Comparison of ENCODE assay signal across 26 cellular contexts in the genomic region with DNA sequence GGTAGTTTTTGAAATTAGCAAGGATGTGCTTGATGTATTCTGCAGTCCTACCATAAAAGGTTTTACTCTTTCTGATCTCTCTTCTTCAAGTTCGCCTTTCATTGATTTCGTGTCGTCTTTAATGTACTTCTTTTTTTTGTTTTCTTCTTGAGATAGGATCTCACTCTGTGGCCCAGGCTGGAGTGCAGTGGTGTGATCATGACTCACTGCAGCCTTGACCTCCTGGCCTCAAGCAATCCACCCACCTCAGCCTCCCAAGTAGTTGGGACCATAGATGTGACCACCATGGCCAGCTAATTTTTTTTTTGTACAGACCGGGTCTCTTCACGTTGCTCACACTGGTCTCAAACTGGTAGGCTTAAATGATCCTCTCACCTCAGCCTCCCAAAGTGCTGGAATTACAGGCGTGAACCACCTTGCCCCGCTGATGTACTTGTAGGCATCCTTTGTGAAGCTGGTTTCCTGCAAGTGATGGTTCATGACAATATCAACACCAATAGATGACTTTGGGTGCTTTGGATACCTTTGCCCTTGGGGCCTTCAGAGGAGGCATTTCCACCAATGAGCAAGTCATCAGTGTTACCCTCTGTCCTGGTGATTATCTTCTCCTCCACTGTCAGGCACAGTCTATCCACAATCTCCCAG. TPM values are rescaled to one million over a fixed set of nuclear protein-coding genes. Genes with fewer than 3 reads are reported as not detected.
A peak's percentile ranks its signal among the peaks of the same experiment; 100 is the strongest.
DNase-seq lines count a peak whose midpoint lies in the region; ATAC-seq, FAIRE-seq and TF ChIP-seq lines count a peak whose summit lies in the region.
"Had no signal": no experiment of that assay in that cellular context is flagged by ENCODE, and none has a peak within 500 bp of the region (broad histone marks: within the 10 kb centered on the region; RNA-seq: fewer than 3 reads in every experiment).

No MANE protein-coding gene starts in this region.

- no peaks in the 10 kb centered on the region for H3K79me2 ChIP-seq in endothelial cell of umbilical vein (ENCODE audit: control insufficient read depth, insufficient read depth, low read length)

- intact Hi-C loops in endothelial cell of umbilical vein (cut with micrococcal nuclease) = no loop called here

- H3K4me3 ChIP-seq in SJSA1 = no peak overlapping the region
- no peak overlapping the region for H3K4me3 ChIP-seq in endothelial cell of umbilical vein (replicated peaks in 1 of 3; ENCODE audit: insufficient read depth in 1 of 3, low read depth in 1 of 3, low read length in 3 of 3)
- no peak overlapping the region for H3K4me3 ChIP-seq in upper lobe of left lung
- H3K4me3 ChIP-seq: A549; BLaER1 treated with 17β-estradiol and CSF1 and Interleukin-3, amounts not matched to agents 10 nM and 100 nM; GM23338 had no signal

- DNase-seq in HFFc6 (no peak), SJSA1 (ENCODE audit: low read depth in 1 of 2, low spot score in 2 of 2) (peak in 1 of 2 experiments; percentile 28), endothelial cell of umbilical vein (ENCODE audit: low read depth, low spot score) (no peak), upper lobe of left lung (no peak)
- DNase-seq: 8988T; ACHN; BE2C; CD4-positive, alpha-beta T cell; CD8-positive, alpha-beta memory T cell; DMS 273 treated with DMSO at 0.1 percent for 48 hours; DMS79; GF-D8; H9 had no signal

- no peaks in the 10 kb centered on the region for H3K9me1 ChIP-seq in endothelial cell of umbilical vein (replicated peaks; ENCODE audit: control insufficient read depth, extremely low read depth, insufficient read depth, low read length)

- no peak overlapping the region for H2AFZ ChIP-seq in endothelial cell of umbilical vein (ENCODE audit: low read depth, low read length)
- H2AFZ ChIP-seq: GM23338 had no signal

- H3K4me1 Mint-ChIP-seq in HFFc6 (ENCODE audit: low read depth) = peaks cover 61% of the 10 kb centered on the region
- H3K4me1 Mint-ChIP-seq: CD8-positive, alpha-beta memory T cell; GM23338; H9 had no signal

- POLR2A ChIA-PET in endothelial cell of umbilical vein (lab: Charles Lee) = no interaction called here

- H3K36me3 Mint-ChIP-seq in HFFc6 (ENCODE audit: low read depth) = 0 out of 2 replicates have a peak, but pooled peaks cover 4% of the 10 kb centered on the region

- dilution Hi-C loops in endothelial cell of umbilical vein (cut with MboI; ENCODE audit: extremely low pct_ligation_motif_present, low sequenced_read_pairs) = no loop called here

- H3K4me2 ChIP-seq in endothelial cell of umbilical vein (ENCODE audit: insufficient read depth, low read length) = no peak overlapping the region
- H3K4me2 ChIP-seq: A549, GM23338 had no signal

- H3K27ac ChIP-seq in SJSA1 = peak overlapping the region; percentile 73
- peak overlapping the region; percentile 89 for H3K27ac ChIP-seq in endothelial cell of umbilical vein (ENCODE audit: insufficient read depth, low read depth, low read length)
- no peak overlapping the region for H3K27ac ChIP-seq in upper lobe of left lung
- H3K27ac ChIP-seq: A549; BLaER1 treated with 17β-estradiol and CSF1 and Interleukin-3, amounts not matched to agents 10 nM and 100 nM had no signal

- no TSS peak for BruUV-seq in endothelial cell of umbilical vein (replicated peaks; lab: Mats Ljungman, UMichigan)

- H3K27me3 ChIP-seq in SJSA1 (replicated peaks) = no peaks in the 10 kb centered on the region
- no peaks in the 10 kb centered on the region for H3K27me3 ChIP-seq in endothelial cell of umbilical vein (ENCODE audit: control insufficient read depth in 2 of 2, insufficient read depth in 2 of 2, low read length in 2 of 2)
- no peaks in the 10 kb centered on the region for H3K27me3 ChIP-seq in upper lobe of left lung
- H3K27me3 ChIP-seq: BE2C; BLaER1 treated with 17β-estradiol and CSF1 and Interleukin-3, amounts not matched to agents 10 nM and 100 nM had no signal

- FAIRE-seq in endothelial cell of umbilical vein (lab: Jason Lieb, UNC) = no peak
- FAIRE-seq: A549, D721Med, GM12891, GM18507 had no signal

- WGBS in upper lobe of left lung, 2 donors = 95 to 98% methylated on average over 6 to 7 of the region's 7 CpGs

- ATAC-seq in GM21786 (IDR thresholded peaks at IDR 0.05; ENCODE audit: unreplicated experiment) (no peak), GM21526 (IDR thresholded peaks at IDR 0.05; ENCODE audit: low FRiP score, unreplicated experiment) (no peak), GM18873 (IDR thresholded peaks at IDR 0.05; ENCODE audit: low FRiP score, unreplicated experiment) (no peak), upper lobe of left lung (ENCODE audit: low FRiP score in 2 of 2) (no peak)
- ATAC-seq: A549, GM23338, HCT116 had no signal

- H3K27ac Mint-ChIP-seq in HFFc6 = peak overlapping the region; percentile 91; the same call in 1 of the 2 replicates
- H3K27ac Mint-ChIP-seq: CD4-positive, alpha-beta T cell; GM23338; H9 had no signal

- peaks cover 51% of the 10 kb centered on the region for H3K4me1 ChIP-seq in SJSA1 (replicated peaks)
- peaks cover 63% of the 10 kb centered on the region for H3K4me1 ChIP-seq in endothelial cell of umbilical vein (ENCODE audit: control insufficient read depth, extremely low read depth, insufficient read depth, low read length)
- H3K4me1 ChIP-seq in upper lobe of left lung = no peaks in the 10 kb centered on the region
- H3K4me1 ChIP-seq: A549 had no signal

- TF ChIP-seq EP300 in upper lobe of left lung (IDR thresholded peaks at IDR 0.05) = no peak

- no peak overlapping the region for H3K4me3 Mint-ChIP-seq in HFFc6
- H3K4me3 Mint-ChIP-seq: CD14-positive monocyte; CD4-positive, alpha-beta T cell; CD8-positive, alpha-beta memory T cell; GM23338; H9 had no signal

- no peak overlapping the region for H3K9ac ChIP-seq in endothelial cell of umbilical vein (replicated peaks; ENCODE audit: extremely low read depth, insufficient read depth, low read length)
- H3K9ac ChIP-seq: BLaER1 treated with 17β-estradiol and CSF1 and Interleukin-3, amounts not matched to agents 10 nM and 100 nM had no signal

- no peaks in the 10 kb centered on the region for H3K9me3 ChIP-seq in SJSA1 (replicated peaks)
- H3K9me3 ChIP-seq in endothelial cell of umbilical vein (replicated peaks; ENCODE audit: control insufficient read depth, insufficient read depth, low read length) = no peaks in the 10 kb centered on the region
- no peaks in the 10 kb centered on the region for H3K9me3 ChIP-seq in upper lobe of left lung
- H3K9me3 ChIP-seq: A549; BE2C; BLaER1 treated with 17β-estradiol and CSF1 and Interleukin-3, amounts not matched to agents 10 nM and 100 nM had no signal

- CTCF ChIA-PET in endothelial cell of umbilical vein (lab: Charles Lee) = no interaction called here

- peaks cover 1% of the 10 kb centered on the region; the same call in 1 of the 2 replicates for H3K27me3 Mint-ChIP-seq in HFFc6 (ENCODE audit: insufficient read depth)
- H3K27me3 Mint-ChIP-seq: CD4-positive, alpha-beta T cell; CD8-positive, alpha-beta memory T cell had no signal

- no peaks in the 10 kb centered on the region for H4K20me1 ChIP-seq in endothelial cell of umbilical vein (replicated peaks; ENCODE audit: control insufficient read depth, extremely low read depth, insufficient read depth, low read length)
- H4K20me1 ChIP-seq: BLaER1 treated with 17β-estradiol and CSF1 and Interleukin-3, amounts not matched to agents 10 nM and 100 nM had no signal

- H3K9me3 Mint-ChIP-seq in HFFc6 = no peaks in the 10 kb centered on the region
- H3K9me3 Mint-ChIP-seq: CD4-positive, alpha-beta T cell; GM23338 had no signal

- H3K36me3 ChIP-seq in SJSA1 (no peaks in the 10 kb centered on the region), endothelial cell of umbilical vein (ENCODE audit: control insufficient read depth in 2 of 2, extremely low read depth in 1 of 2, insufficient read depth in 2 of 2, low read length in 2 of 2) (no peaks in the 10 kb centered on the region), upper lobe of left lung (no peaks in the 10 kb centered on the region)
- H3K36me3 ChIP-seq: BE2C; BLaER1 treated with 17β-estradiol and CSF1 and Interleukin-3, amounts not matched to agents 10 nM and 100 nM had no signal

- TF ChIP-seq CTCF in HFFc6 (IDR thresholded peaks at IDR 0.05) = no peak
- TF ChIP-seq CTCF in endothelial cell of umbilical vein (IDR thresholded peaks at IDR 0.05; ENCODE audit: extremely low read depth in 1 of 2, insufficient read depth in 1 of 2, low read depth in 1 of 2, low read length in 2 of 2) = no peak
- no peak for TF ChIP-seq CTCF in upper lobe of left lung (IDR thresholded peaks at IDR 0.05)

- TF ChIP-seq POLR2A in endothelial cell of umbilical vein (IDR thresholded peaks at IDR 0.05; ENCODE audit: low read depth, low read length) (no peak), upper lobe of left lung (IDR thresholded peaks at IDR 0.05) (no peak)

TF ChIP-seq in endothelial cell of umbilical vein, 7 proteins besides CTCF, POLR2A, EP300 and RAD21 (continues in another document):
- TF ChIP-seq FOS (IDR thresholded peaks at IDR 0.05; ENCODE audit: borderline replicate concordance, insufficient read depth, low read length) = no peak
- TF ChIP-seq GATA2 (IDR thresholded peaks at IDR 0.05; ENCODE audit: insufficient read depth, insufficient read length, low read depth, low read length) = no peak

RNA-seq across cellular contexts. Expression of gene RNF7, which starts 28.9 kb away (rescaled TPM):
- total RNA-seq in HFFc6 (2021; fragmentation: NEBNext Ultra II Directional; extraction: Animal tissue kit (Norgen Biotek cat#: 25700)) = 100 to 1,000 TPM; 135 to 170 (median 139) TPM
- 135 and 150 TPM in 2 replicates for total RNA-seq in SJSA1 (2014; rRNA removed; shearing (Covaris generic))
- total RNA-seq in endothelial cell of umbilical vein (121 and 136 TPM in 2 replicates), upper lobe of left lung (10 to 100 TPM in 5 of 6 donors, 1 to 10 TPM in 1; 9.4 to 76.3 (median 49.0) TPM)
- polyA plus RNA-seq in endothelial cell of umbilical vein = 89.5 and 120 TPM in 2 replicates
- 143 and 148 TPM in 2 replicates for polyA plus RNA-seq in endothelial cell of umbilical vein (2011; cell fraction: cytosol; rRNA removed)
- polyA plus RNA-seq in endothelial cell of umbilical vein (2011; cell fraction: nucleus; rRNA removed) = 34.5 and 41.4 TPM in 2 replicates
- polyA plus RNA-seq in endothelial cell of umbilical vein (2012) = 90.3 and 101 TPM in 2 replicates
- polyA minus RNA-seq in endothelial cell of umbilical vein = 23.6 and 29.2 TPM in 2 replicates
- polyA minus RNA-seq in endothelial cell of umbilical vein (2011; cell fraction: cytosol; rRNA and poly(A)+ RNA removed) = 18.6 TPM
- 13.6 and 13.8 TPM in 2 replicates for polyA minus RNA-seq in endothelial cell of umbilical vein (2011; cell fraction: nucleus; rRNA and poly(A)+ RNA removed)

RNA-seq across cellular contexts. Expression of gene GRK7, which starts 54.0 kb away (rescaled TPM):
- not detected for total RNA-seq in HFFc6 (2021; fragmentation: NEBNext Ultra II Directional; extraction: Animal tissue kit (Norgen Biotek cat#: 25700))
- total RNA-seq in SJSA1 (2014; rRNA removed; shearing (Covaris generic)) = not detected in 2 replicates
- total RNA-seq in endothelial cell of umbilical vein (not detected in 2 replicates), upper lobe of left lung (under 1 TPM in 1 of 6 donors, not detected in 5; 0.22 TPM)
- polyA plus RNA-seq in endothelial cell of umbilical vein = not detected in 2 replicates
- polyA plus RNA-seq in endothelial cell of umbilical vein (2011; cell fraction: cytosol; rRNA removed) = not detected in 2 replicates
- not detected in 2 replicates for polyA plus RNA-seq in endothelial cell of umbilical vein (2011; cell fraction: nucleus; rRNA removed)
- not detected in 2 replicates for polyA plus RNA-seq in endothelial cell of umbilical vein (2012)
- not detected in 2 replicates for polyA minus RNA-seq in endothelial cell of umbilical vein
- polyA minus RNA-seq in endothelial cell of umbilical vein (2011; cell fraction: cytosol; rRNA and poly(A)+ RNA removed) = not detected
- polyA minus RNA-seq in endothelial cell of umbilical vein (2011; cell fraction: nucleus; rRNA and poly(A)+ RNA removed) = not detected in 2 replicates
- total RNA-seq: CD8-positive, alpha-beta memory T cell; G401; GM23338; H4; H9 had no signal
- polyA plus RNA-seq: CD8-positive, alpha-beta memory T cell; GM23338 had no signal

Comparison
In these comparisons a context has a peak if more than half of its experiments do, and no peak if none do; other contexts are left out.
1. H3K27ac ChIP-seq: peak in SJSA1 (single experiment) and endothelial cell of umbilical vein (single experiment); none in upper lobe of left lung (0 of 4).